ENCODE assay signal across 1 cellular context in the genomic region with DNA sequence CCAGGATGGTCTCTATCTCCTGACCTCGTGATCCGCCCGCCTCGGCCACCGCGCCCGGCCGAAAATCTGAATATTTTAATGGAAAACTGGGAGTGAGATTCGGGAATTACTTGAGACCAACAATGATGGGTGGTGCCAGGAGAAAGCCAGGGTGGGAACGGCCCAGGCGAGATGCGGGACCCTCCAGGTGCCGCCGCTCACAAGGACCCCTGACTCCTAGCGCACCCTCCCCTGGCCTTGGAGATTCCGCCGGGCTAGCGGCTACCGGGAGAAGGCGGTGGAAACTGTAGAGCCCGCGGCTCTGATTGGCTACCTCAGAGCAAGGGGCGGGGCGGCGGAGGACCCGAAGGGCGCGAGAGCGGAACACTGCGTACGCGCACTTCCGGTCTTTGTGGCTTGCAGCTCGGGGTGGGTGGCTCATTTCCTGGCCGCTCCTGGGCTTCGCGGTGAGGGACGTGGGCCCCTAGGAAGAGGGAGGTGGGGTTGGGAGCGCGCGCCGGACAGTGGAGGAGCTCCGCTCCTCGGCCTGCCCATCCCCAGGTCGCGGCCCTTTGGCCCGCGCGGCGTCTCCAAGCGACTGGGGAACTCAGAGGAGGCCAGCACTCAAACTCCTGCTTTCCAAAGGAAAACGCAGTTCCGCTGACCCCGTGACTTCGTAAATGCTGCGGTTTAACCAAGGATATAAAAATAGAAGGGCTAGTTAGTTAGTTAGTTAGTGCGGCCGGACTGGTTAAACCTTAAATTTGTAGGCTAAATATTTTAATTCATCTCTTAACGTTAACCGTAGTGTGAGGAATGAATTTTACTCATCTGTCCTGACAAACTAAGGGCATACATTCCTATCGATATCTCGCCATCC.
A peak's percentile ranks its signal among the peaks of the same experiment; 100 is the strongest.
TF ChIP-seq lines count a peak whose summit lies in the region.

A gene (plus strand): TSS at position 371 of the 859 bp plus-strand sequence. CDS start 1,437 bp downstream, outside the sequence.

TF ChIP-seq in K562, 482 proteins besides CTCF, POLR2A, EP300 and RAD21 (continued from another document and continues in another):
- TF ChIP-seq, protein P1, sequence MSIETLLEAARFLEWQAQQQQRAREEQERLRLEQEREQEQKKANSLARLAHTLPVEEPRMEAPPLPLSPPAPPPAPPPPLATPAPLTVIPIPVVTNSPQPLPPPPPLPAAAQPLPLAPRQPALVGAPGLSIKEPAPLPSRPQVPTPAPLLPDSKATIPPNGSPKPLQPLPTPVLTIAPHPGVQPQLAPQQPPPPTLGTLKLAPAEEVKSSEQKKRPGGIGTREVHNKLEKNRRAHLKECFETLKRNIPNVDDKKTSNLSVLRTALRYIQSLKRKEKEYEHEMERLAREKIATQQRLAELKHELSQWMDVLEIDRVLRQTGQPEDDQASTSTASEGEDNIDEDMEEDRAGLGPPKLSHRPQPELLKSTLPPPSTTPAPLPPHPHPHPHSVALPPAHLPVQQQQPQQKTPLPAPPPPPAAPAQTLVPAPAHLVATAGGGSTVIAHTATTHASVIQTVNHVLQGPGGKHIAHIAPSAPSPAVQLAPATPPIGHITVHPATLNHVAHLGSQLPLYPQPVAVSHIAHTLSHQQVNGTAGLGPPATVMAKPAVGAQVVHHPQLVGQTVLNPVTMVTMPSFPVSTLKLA (conservative IDR thresholded peaks at IDR 0.05) = peak; percentile 24 to 66; a peak in 3 of 4 replicates
- TF ChIP-seq TEAD1 (CRISPR knock-in tag; IDR thresholded peaks at IDR 0.05) (0 out of 4 replicates have a peak, but pooled peaks have one; percentile 29 to 40), ILK (tag; IDR thresholded peaks at IDR 0.05; ENCODE audit: borderline replicate concordance, low read depth) (no peak), SIN3B (IDR thresholded peaks at IDR 0.05; ENCODE audit: low read depth) (peak; percentile 56), RBM39 (optimal IDR thresholded peaks at IDR 0.05; ENCODE audit: low read depth, low read length) (no peak), CBFA2T2 (conservative IDR thresholded peaks at IDR 0.05) (no peak), BDP1 (IDR thresholded peaks at IDR 0.05; ENCODE audit: insufficient read depth, insufficient read length) (no peak), NFYB (IDR thresholded peaks at IDR 0.05; ENCODE audit: extremely low read depth, insufficient read length) (peak; percentile 85), ZNF12 (CRISPR knock-in tag; IDR thresholded peaks at IDR 0.05) (peak; percentile 43; the same call in 1 of the 2 replicates), ZNF830 (CRISPR knock-in tag; IDR thresholded peaks at IDR 0.05) (peak; percentile 88), FOXA1 (IDR thresholded peaks at IDR 0.05; ENCODE audit: borderline replicate concordance) (no peak), ARID1B (IDR thresholded peaks at IDR 0.05) (no peak), POLR2G (IDR thresholded peaks at IDR 0.05; ENCODE audit: low read depth, low read length) (peak; percentile 97), POLR2B (IDR thresholded peaks at IDR 0.05; ENCODE audit: low read depth, partially characterized antibody) (peak; percentile 96), MIER1 (IDR thresholded peaks at IDR 0.05; ENCODE audit: low read depth) (no peak), MCM3 (IDR thresholded peaks at IDR 0.05) (no peak), XRCC5 (IDR thresholded peaks at IDR 0.05; ENCODE audit: low read depth, low read length) (no peak), EZH2 (IDR thresholded peaks at IDR 0.05; ENCODE audit: borderline replicate concordance, low read depth, low read length) (no peak), KLF13 (tag; IDR thresholded peaks at IDR 0.05; ENCODE audit: borderline replicate concordance, low read depth) (no peak), ESRRA (IDR thresholded peaks at IDR 0.05; ENCODE audit: borderline replicate concordance, low read depth) (peak; percentile 87; the same call in 1 of the 2 replicates), MTF1 (CRISPR knock-in tag; IDR thresholded peaks at IDR 0.05; ENCODE audit: borderline replicate concordance) (no peak; the same call in 1 of the 2 replicates), FOSL1 (tag; conservative IDR thresholded peaks at IDR 0.05) (peak; percentile 27; the same call in 1 of the 2 replicates), PHF20 (IDR thresholded peaks at IDR 0.05; ENCODE audit: partially characterized antibody) (peak; percentile 83), PPARD (CRISPR knock-in tag; IDR thresholded peaks at IDR 0.05) (no peak), POLR2H (tag; IDR thresholded peaks at IDR 0.05; ENCODE audit: low read depth) (peak; percentile 90), STAT5B (CRISPR knock-in tag; IDR thresholded peaks at IDR 0.05) (no peak), L3MBTL2 (IDR thresholded peaks at IDR 0.05) (peak; percentile 79), CSDE1 (IDR thresholded peaks at IDR 0.05) (no peak), FOXM1 (IDR thresholded peaks at IDR 0.05; ENCODE audit: low read depth) (peak; percentile 30; the same call in 1 of the 2 replicates), FOXM1 (CRISPR knock-in tag; IDR thresholded peaks at IDR 0.05; ENCODE audit: low read depth) (no peak), HNRNPLL (IDR thresholded peaks at IDR 0.05; ENCODE audit: low read depth, low read length, poor library complexity, severe bottlenecking) (peak; percentile 82), RCOR1 (IDR thresholded peaks at IDR 0.05; ENCODE audit: borderline replicate concordance in 1 of 2, low read depth in 2 of 2, low read length in 2 of 2) (no peak), PCBP2 (IDR thresholded peaks at IDR 0.05; ENCODE audit: low read depth, low read length, poor library complexity, severe bottlenecking) (no peak), ZNF445 (CRISPR knock-in tag; IDR thresholded peaks at IDR 0.05; ENCODE audit: low read depth) (no peak), POLR2AphosphoS2 (IDR thresholded peaks at IDR 0.05; ENCODE audit: low read length) (no peak), ELF2 (CRISPR knock-in tag; IDR thresholded peaks at IDR 0.05) (peak; percentile 77; the same call in 1 of the 2 replicates), ZKSCAN3 (CRISPR knock-in tag; IDR thresholded peaks at IDR 0.05) (no peak), ZNF57 (CRISPR knock-in tag; IDR thresholded peaks at IDR 0.05) (no peak), ZSCAN29 (IDR thresholded peaks at IDR 0.05) (no peak)
- TF ChIP-seq, protein P2, sequence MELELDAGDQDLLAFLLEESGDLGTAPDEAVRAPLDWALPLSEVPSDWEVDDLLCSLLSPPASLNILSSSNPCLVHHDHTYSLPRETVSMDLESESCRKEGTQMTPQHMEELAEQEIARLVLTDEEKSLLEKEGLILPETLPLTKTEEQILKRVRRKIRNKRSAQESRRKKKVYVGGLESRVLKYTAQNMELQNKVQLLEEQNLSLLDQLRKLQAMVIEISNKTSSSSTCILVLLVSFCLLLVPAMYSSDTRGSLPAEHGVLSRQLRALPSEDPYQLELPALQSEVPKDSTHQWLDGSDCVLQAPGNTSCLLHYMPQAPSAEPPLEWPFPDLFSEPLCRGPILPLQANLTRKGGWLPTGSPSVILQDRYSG (tag; conservative IDR thresholded peaks at IDR 0.05; ENCODE audit: low read depth) = no peak; the same call in 1 of the 2 replicates
- TF ChIP-seq, protein P3, sequence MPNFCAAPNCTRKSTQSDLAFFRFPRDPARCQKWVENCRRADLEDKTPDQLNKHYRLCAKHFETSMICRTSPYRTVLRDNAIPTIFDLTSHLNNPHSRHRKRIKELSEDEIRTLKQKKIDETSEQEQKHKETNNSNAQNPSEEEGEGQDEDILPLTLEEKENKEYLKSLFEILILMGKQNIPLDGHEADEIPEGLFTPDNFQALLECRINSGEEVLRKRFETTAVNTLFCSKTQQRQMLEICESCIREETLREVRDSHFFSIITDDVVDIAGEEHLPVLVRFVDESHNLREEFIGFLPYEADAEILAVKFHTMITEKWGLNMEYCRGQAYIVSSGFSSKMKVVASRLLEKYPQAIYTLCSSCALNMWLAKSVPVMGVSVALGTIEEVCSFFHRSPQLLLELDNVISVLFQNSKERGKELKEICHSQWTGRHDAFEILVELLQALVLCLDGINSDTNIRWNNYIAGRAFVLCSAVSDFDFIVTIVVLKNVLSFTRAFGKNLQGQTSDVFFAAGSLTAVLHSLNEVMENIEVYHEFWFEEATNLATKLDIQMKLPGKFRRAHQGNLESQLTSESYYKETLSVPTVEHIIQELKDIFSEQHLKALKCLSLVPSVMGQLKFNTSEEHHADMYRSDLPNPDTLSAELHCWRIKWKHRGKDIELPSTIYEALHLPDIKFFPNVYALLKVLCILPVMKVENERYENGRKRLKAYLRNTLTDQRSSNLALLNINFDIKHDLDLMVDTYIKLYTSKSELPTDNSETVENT (CRISPR knock-in tag; IDR thresholded peaks at IDR 0.05) = peak; percentile 83; the same call in 1 of the 2 replicates
- TF ChIP-seq, protein P4, sequence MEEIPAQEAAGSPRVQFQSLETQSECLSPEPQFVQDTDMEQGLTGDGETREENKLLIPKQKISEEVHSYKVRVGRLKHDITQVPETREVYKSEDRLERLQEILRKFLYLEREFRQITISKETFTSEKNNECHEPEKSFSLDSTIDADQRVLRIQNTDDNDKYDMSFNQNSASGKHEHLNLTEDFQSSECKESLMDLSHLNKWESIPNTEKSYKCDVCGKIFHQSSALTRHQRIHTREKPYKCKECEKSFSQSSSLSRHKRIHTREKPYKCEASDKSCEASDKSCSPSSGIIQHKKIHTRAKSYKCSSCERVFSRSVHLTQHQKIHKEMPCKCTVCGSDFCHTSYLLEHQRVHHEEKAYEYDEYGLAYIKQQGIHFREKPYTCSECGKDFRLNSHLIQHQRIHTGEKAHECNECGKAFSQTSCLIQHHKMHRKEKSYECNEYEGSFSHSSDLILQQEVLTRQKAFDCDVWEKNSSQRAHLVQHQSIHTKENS (CRISPR knock-in tag; IDR thresholded peaks at IDR 0.05) = no peak
- TF ChIP-seq, protein P5, sequence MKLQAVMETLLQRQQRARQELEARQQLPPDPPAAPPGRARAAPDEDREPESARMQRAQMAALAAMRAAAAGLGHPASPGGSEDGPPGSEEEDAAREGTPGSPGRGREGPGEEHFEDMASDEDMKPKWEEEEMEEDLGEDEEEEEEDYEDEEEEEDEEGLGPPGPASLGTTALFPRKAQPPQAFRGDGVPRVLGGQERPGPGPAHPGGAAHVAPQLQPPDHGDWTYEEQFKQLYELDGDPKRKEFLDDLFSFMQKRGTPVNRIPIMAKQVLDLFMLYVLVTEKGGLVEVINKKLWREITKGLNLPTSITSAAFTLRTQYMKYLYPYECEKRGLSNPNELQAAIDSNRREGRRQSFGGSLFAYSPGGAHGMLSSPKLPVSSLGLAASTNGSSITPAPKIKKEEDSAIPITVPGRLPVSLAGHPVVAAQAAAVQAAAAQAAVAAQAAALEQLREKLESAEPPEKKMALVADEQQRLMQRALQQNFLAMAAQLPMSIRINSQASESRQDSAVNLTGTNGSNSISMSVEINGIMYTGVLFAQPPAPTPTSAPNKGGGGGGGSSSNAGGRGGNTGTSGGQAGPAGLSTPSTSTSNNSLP (IDR thresholded peaks at IDR 0.05; ENCODE audit: borderline replicate concordance, low read depth, low read length) = no peak
- TF ChIP-seq, protein P6, sequence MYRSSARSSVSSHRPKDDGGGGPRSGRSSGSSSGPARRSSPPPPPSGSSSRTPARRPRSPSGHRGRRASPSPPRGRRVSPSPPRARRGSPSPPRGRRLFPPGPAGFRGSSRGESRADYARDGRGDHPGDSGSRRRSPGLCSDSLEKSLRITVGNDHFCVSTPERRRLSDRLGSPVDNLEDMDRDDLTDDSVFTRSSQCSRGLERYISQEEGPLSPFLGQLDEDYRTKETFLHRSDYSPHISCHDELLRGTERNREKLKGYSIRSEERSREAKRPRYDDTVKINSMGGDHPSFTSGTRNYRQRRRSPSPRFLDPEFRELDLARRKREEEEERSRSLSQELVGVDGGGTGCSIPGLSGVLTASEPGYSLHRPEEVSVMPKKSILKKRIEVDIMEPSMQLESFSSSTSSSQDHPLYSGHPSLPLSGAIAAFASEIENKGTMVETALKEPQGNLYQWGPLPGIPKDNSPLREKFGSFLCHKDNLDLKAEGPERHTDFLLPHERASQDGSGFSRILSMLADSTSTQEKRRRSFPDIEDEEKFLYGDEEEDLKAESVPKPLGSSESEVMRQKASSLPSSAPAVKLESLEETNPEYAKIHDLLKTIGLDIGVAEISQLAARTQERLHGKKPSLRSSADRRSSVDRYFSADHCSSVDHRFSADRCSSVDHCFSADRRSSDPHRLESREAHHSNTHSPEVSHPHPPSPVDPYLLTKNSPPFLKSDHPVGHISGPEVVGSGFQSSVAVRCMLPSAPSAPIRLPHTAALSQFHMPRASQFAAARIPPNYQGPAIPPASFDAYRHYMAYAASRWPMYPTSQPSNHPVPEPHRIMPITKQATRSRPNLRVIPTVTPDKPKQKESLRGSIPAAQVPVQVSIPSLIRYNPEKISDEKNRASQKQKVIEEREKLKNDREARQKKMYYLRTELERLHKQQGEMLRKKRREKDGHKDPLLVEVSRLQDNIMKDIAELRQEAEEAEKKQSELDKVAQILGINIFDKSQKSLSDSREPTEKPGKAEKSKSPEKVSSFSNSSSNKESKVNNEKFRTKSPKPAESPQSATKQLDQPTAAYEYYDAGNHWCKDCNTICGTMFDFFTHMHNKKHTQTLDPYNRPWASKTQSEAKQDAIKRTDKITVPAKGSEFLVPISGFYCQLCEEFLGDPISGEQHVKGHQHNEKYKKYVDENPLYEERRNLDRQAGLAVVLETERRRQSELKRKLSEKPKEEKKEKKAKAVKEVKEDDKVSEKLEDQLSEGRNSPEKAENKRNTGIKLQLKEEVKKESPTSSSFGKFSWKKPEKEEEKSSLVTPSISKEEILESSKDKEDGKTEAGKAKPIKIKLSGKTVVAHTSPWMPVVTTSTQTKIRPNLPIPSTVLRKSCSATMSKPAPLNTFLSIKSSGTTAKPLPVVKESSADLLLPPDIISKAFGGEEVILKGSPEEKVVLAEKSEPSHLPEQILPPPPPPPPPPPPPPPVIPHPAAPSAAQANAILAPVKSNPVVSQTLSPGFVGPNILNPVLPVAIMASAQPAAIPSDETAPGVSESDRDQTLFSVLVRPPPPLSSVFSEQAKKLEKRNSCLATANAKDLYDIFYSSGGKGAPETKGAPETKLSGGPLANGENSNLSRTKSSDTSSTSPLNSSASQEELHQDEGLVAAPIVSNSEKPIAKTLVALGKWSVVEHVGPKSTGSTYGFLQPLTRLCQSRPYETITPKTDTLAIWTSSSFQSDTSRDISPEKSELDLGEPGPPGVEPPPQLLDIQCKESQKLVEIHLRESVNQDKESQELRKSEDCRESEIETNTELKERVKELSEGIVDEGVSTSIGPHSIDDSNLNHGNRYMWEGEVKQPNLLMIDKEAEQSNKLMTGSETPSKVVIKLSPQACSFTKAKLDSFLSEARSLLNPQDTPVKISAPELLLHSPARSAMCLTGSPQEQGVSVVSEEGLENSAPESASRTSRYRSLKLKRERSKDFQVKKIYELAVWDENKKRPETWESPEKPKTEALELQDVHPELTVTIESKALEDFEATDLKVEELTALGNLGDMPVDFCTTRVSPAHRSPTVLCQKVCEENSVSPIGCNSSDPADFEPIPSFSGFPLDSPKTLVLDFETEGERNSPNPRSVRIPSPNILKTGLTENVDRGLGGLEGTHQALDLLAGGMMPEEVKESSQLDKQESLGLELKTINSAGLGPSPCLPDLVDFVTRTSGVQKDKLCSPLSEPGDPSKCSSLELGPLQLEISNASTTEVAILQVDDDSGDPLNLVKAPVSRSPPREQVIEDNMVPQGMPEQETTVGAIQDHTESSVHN (IDR thresholded peaks at IDR 0.05; ENCODE audit: borderline replicate concordance in 1 of 2, low read depth in 1 of 2) = no peak
